In the genomic region with DNA sequence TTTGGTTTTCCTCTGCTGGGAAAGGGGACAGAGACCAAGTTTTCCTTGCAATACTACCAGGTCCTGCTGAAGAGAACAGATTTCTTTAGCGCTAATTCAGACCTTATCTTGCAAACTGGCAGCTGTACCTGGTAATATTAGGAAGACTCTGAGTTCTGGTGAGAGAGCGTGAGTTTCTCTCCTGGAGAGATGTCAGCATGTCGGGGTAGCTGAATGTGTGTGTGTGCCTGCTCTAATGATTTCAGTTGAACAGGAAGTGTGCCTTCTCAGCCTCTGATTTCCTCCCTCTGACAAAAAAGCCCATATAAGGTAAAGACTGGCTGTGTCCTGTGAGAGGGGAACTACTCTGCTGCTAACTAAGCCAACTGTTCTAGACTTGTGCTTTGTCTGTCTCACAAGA, we compare ENCODE assay signal across 8 cellular contexts. TPM values are rescaled to one million over a fixed set of nuclear protein-coding genes. Genes with fewer than 3 reads are reported as not detected.
DNase-seq lines count a peak whose midpoint lies in the region; ATAC-seq and TF ChIP-seq lines count a peak whose summit lies in the region.

No MANE protein-coding gene starts in this region.

- peak overlapping the region; percentile 78 for H3K9ac ChIP-seq in mesenchymal stem cell (ENCODE audit: low read length)

- H3K36me3 Mint-ChIP-seq in T-helper 17 cell (ENCODE audit: low read depth), result peaks cover 34% of the 10 kb centered on the region

- H3K4me1 Mint-ChIP-seq in T-helper 17 cell, result peaks cover 68% of the 10 kb centered on the region

- peaks cover 8% of the 10 kb centered on the region for H3K4me1 ChIP-seq in mesenchymal stem cell (ENCODE audit: control insufficient read depth, insufficient read depth, low read depth, low read length)
- H3K4me1 ChIP-seq in tibial artery, result peaks cover 0 to 68% (median 30%) of the 10 kb centered on the region in 4 donors

- H3K79me1 ChIP-seq in mesenchymal stem cell (replicated peaks; ENCODE audit: low read length, poor library complexity, severe bottlenecking), result no peaks in the 10 kb centered on the region

- H3K9me3 ChIP-seq in T-helper 17 cell (ENCODE audit: control insufficient read depth, low read length, poor library complexity, severe bottlenecking) (no peaks in the 10 kb centered on the region), mesenchymal stem cell (ENCODE audit: control insufficient read depth, low read length) (no peaks in the 10 kb centered on the region), tibial artery (no peaks in the 10 kb centered on the region)

- peak overlapping the region; percentile 90 for H2AK5ac ChIP-seq in mesenchymal stem cell (ENCODE audit: low read length, severe bottlenecking)

- H3K27me3 ChIP-seq in GM06990 (replicated peaks; ENCODE audit: control insufficient read depth, insufficient read depth, low read length) (no peaks in the 10 kb centered on the region), HL-60 (ENCODE audit: insufficient read depth, poor library complexity, severe bottlenecking) (no peaks in the 10 kb centered on the region), dorsolateral prefrontal cortex (no peaks in the 10 kb centered on the region), mesenchymal stem cell (ENCODE audit: control insufficient read depth in 1 of 2, insufficient read depth in 1 of 2, low read length in 2 of 2) (no peaks in the 10 kb centered on the region), tibial artery (no peaks in the 10 kb centered on the region)

- TF ChIP-seq CTCF in GM06990 (IDR thresholded peaks at IDR 0.05; ENCODE audit: insufficient read depth, low read length, poor library complexity, severe bottlenecking), result no peak
- TF ChIP-seq CTCF in HL-60 (IDR thresholded peaks at IDR 0.05; ENCODE audit: insufficient read depth, low read length), result no peak
- no peak for TF ChIP-seq CTCF in dorsolateral prefrontal cortex (IDR thresholded peaks at IDR 0.05 in 54 of 56, conservative IDR thresholded peaks at IDR 0.05 in 2 of 56; ENCODE audit: low read depth in 1 of 56, partially characterized antibody in 56 of 56)
- no peak for TF ChIP-seq CTCF in tibial artery (IDR thresholded peaks at IDR 0.05)

- H2AFZ ChIP-seq in mesenchymal stem cell (ENCODE audit: low read depth, low read length), result peak overlapping the region; percentile 81

- H3K4ac ChIP-seq in mesenchymal stem cell (ENCODE audit: low read depth in 1 of 2, low read length in 2 of 2), result peak overlapping the region; percentile 85 to 96

- peak overlapping the region; percentile 36 for H3K4me2 ChIP-seq in mesenchymal stem cell (ENCODE audit: low read length, poor library complexity, severe bottlenecking)

- peak overlapping the region; percentile 96 for H2BK5ac ChIP-seq in mesenchymal stem cell (ENCODE audit: low read depth, low read length, poor library complexity, severe bottlenecking)

- no peak overlapping the region for H3K23ac ChIP-seq in mesenchymal stem cell (ENCODE audit: low read length in 2 of 2)

- H3K4me3 ChIP-seq in GM06990 (replicated peaks; ENCODE audit: low read depth, low read length), result peak overlapping the region; percentile 38
- no peak overlapping the region; the same call in 1 of the 2 replicates for H3K4me3 ChIP-seq in HL-60 (replicated peaks; ENCODE audit: insufficient read depth, low read length)
- no peak overlapping the region for H3K4me3 ChIP-seq in dorsolateral prefrontal cortex
- H3K4me3 ChIP-seq in mesenchymal stem cell (ENCODE audit: insufficient read depth in 1 of 2, low read depth in 1 of 2, low read length in 2 of 2), result peak overlapping the region in 1 of 2 experiments; percentile 23
- peak overlapping the region; percentile 2 to 29 for H3K4me3 ChIP-seq in tibial artery

- 37% methylated on average over 3 of the region's 3 CpGs for WGBS in mesenchymal stem cell

- no peaks in the 10 kb centered on the region for H3K27me3 Mint-ChIP-seq in T-helper 17 cell

- H4K8ac ChIP-seq in mesenchymal stem cell (ENCODE audit: low read length), result peak overlapping the region; percentile 64

- peak overlapping the region; percentile 67 for H4K91ac ChIP-seq in mesenchymal stem cell (ENCODE audit: low read length)

- H3K27ac Mint-ChIP-seq in T-helper 17 cell, result peak overlapping the region; percentile 100

- peak overlapping the region in 1 of 2 experiments; percentile 39 for H3K14ac ChIP-seq in mesenchymal stem cell (ENCODE audit: low read length in 2 of 2)

- peak; percentile 71 for DNase-seq in GM06990 (ENCODE audit: extremely low read depth, insufficient read length)
- peak in 1 of 2 experiments; percentile 89 for DNase-seq in HL-60 (ENCODE audit: low read depth in 1 of 2, low spot score in 1 of 2)
- no peak for DNase-seq in T-helper 17 cell
- DNase-seq in dorsolateral prefrontal cortex, result no peak
- peak; percentile 90 for DNase-seq in mesenchymal stem cell
- DNase-seq in tibial artery, result peak in 1 of 2 donors; percentile 36
- DNase-seq in D341Med (ENCODE audit: low spot score), result no peak

- intact Hi-C loops in dorsolateral prefrontal cortex (cut with DNase I), result no loop called here
- intact Hi-C loops in tibial artery (cut with DNase I; ENCODE audit: low total_unique reads), result loop anchor here (1.0 kb wide), 1 partner anchor 11 kb away; no protein-coding TSS in a partner anchor

- peak overlapping the region; percentile 86 for H3K4me3 Mint-ChIP-seq in T-helper 17 cell

- ATAC-seq in GM21390 (IDR thresholded peaks at IDR 0.05; ENCODE audit: unreplicated experiment) (peak; percentile 88), T-helper 17 cell (peak; percentile 83)

- H2BK12ac ChIP-seq in mesenchymal stem cell (ENCODE audit: low read length in 2 of 2), result no peak overlapping the region

- H3K27ac ChIP-seq in HL-60 (replicated peaks), result peak overlapping the region; percentile 91
- H3K27ac ChIP-seq in dorsolateral prefrontal cortex, result peak overlapping the region in 33 of 59 donors; percentile 10 to 75 (median 53)
- H3K27ac ChIP-seq in mesenchymal stem cell (ENCODE audit: low read length, poor library complexity, severe bottlenecking), result peak overlapping the region; percentile 94
- peak overlapping the region; percentile 79 to 84 for H3K27ac ChIP-seq in tibial artery

- H2BK15ac ChIP-seq in mesenchymal stem cell (ENCODE audit: low read depth, poor library complexity, severe bottlenecking), result peak overlapping the region; percentile 4

- H2BK120ac ChIP-seq in mesenchymal stem cell (ENCODE audit: low read depth, low read length), result peak overlapping the region; percentile 95

- H3K18ac ChIP-seq in mesenchymal stem cell (ENCODE audit: low read depth in 1 of 2, low read length in 2 of 2), result peak overlapping the region; percentile 64 to 88

- H3K36me3 ChIP-seq in GM06990 (ENCODE audit: control insufficient read depth, insufficient read depth, low read length) (peaks cover 29% of the 10 kb centered on the region), mesenchymal stem cell (ENCODE audit: control insufficient read depth in 1 of 2, insufficient read depth in 2 of 2, low read depth in 1 of 2, low read length in 2 of 2) (no peaks in the 10 kb centered on the region), tibial artery (peaks cover 0 to 5% (median 5%) of the 10 kb centered on the region in 3 donors)

RNA-seq across cellular contexts. Expression of gene ERP27, which starts 10.3 kb away (rescaled TPM):
- 10 to 100 TPM in 1 of 2 donors, 1 to 10 TPM in 1; 9.9 to 14.9 TPM for total RNA-seq in T-helper 17 cell
- total RNA-seq in dorsolateral prefrontal cortex, result under 1 TPM in 22 of 120 experiments, not detected in 98; 0.19 to 0.83 (median 0.38) TPM
- 0.54 TPM for polyA plus RNA-seq in mesenchymal stem cell (2013, experiment 1 of 2)
- 0.11 TPM for polyA plus RNA-seq in mesenchymal stem cell (2013, experiment 2 of 2)

RNA-seq across cellular contexts. Expression of gene ARHGDIB, which starts 12.7 kb away (rescaled TPM):
- total RNA-seq in T-helper 17 cell (100 to 1,000 TPM; 895 to 936 TPM), dorsolateral prefrontal cortex (10 to 100 TPM in 119 of 120 experiments, 1 to 10 TPM in 1; 7.4 to 82.4 (median 22.5) TPM)
- 46.6 TPM for polyA plus RNA-seq in mesenchymal stem cell (2013, experiment 1 of 2)
- polyA plus RNA-seq in mesenchymal stem cell (2013, experiment 2 of 2), result 45.6 TPM

RNA-seq across cellular contexts. Expression of gene PDE6H, which starts 24.2 kb away (rescaled TPM):
- total RNA-seq in T-helper 17 cell (not detected), dorsolateral prefrontal cortex (1 to 10 TPM in 47 of 120 experiments, under 1 TPM in 33, not detected in 40; 0.43 to 2.7 (median 1.2) TPM)
- not detected for polyA plus RNA-seq in mesenchymal stem cell (2013, experiment 1 of 2)
- not detected for polyA plus RNA-seq in mesenchymal stem cell (2013, experiment 2 of 2)

Comparison
In these comparisons a context has a peak if more than half of its experiments do, and no peak if none do; other contexts are left out.
1. DNase-seq: peak in GM06990 (single experiment) and mesenchymal stem cell (single experiment); none in T-helper 17 cell (0 of 3), dorsolateral prefrontal cortex (0 of 10) and D341Med (single experiment).
2. H3K4me3 ChIP-seq: peak in GM06990 (single experiment) and tibial artery (2 of 2); none in HL-60 (single experiment) and dorsolateral prefrontal cortex (0 of 59).
3. RNA of gene ERP27, which starts 10.3 kb away (total RNA-seq): 9.9 to 14.9 TPM in T-helper 17 cell; 0.19 to 0.83 TPM in dorsolateral prefrontal cortex; every median in the first group is over 4 times any median in the second.
4. RNA of gene ARHGDIB, which starts 12.7 kb away (total RNA-seq): 895 to 936 TPM in T-helper 17 cell; 7.4 to 82.4 TPM in dorsolateral prefrontal cortex; every median in the first group is over 10 times any median in the second.
5. Peak in every context shown above with its lines, with median percentiles within 50 percentile points of each other: H3K27ac ChIP-seq.